1 cellular context compared by ENCODE assay signal in genomic region chr14:103385153-103385993, GRCh38.
TF ChIP-seq lines count a peak whose summit lies in the region.

Gene MARK3, plus strand, starts transcription at chr14:103385415. Its CDS starts 615 bp downstream, at chr14:103386030.

TF ChIP-seq in HepG2, 621 proteins besides CTCF, POLR2A, EP300 and RAD21 (continued from another document and continues in another):
- TF ChIP-seq FOXP4 (CRISPR knock-in tag; IDR thresholded peaks at IDR 0.05) (peak; percentile 26; the same call in 1 of the 2 replicates), ZBTB20 (CRISPR knock-in tag; IDR thresholded peaks at IDR 0.05; ENCODE audit: borderline replicate concordance, low read depth) (no peak), ELF4 (CRISPR knock-in tag; IDR thresholded peaks at IDR 0.05; ENCODE audit: borderline replicate concordance) (no peak), NKX3-1 (CRISPR knock-in tag; IDR thresholded peaks at IDR 0.05) (no peak), CENPX (CRISPR knock-in tag; IDR thresholded peaks at IDR 0.05) (no peak), PBX2 (CRISPR knock-in tag; IDR thresholded peaks at IDR 0.05) (no peak), DRAP1 (CRISPR knock-in tag; IDR thresholded peaks at IDR 0.05) (peak; percentile 55), ZNF264 (CRISPR knock-in tag; IDR thresholded peaks at IDR 0.05) (no peak), ZNF33A (CRISPR knock-in tag; IDR thresholded peaks at IDR 0.05; ENCODE audit: borderline replicate concordance) (no peak), ZNF737 (CRISPR knock-in tag; IDR thresholded peaks at IDR 0.05; ENCODE audit: borderline replicate concordance) (no peak), DNMT3B (CRISPR knock-in tag; conservative IDR thresholded peaks at IDR 0.05) (no peak), IKZF1 (IDR thresholded peaks at IDR 0.05) (no peak), PBX3 (CRISPR knock-in tag; IDR thresholded peaks at IDR 0.05; ENCODE audit: borderline replicate concordance) (no peak), EHMT2 (IDR thresholded peaks at IDR 0.05; ENCODE audit: borderline replicate concordance, low read depth, low read length) (no peak), ZSCAN12 (CRISPR knock-in tag; IDR thresholded peaks at IDR 0.05) (no peak; the same call in 1 of the 2 replicates), FLYWCH1 (CRISPR knock-in tag; IDR thresholded peaks at IDR 0.05) (no peak), ZNF253 (CRISPR knock-in tag; IDR thresholded peaks at IDR 0.05; ENCODE audit: borderline replicate concordance) (no peak), JUNB (CRISPR knock-in tag; IDR thresholded peaks at IDR 0.05; ENCODE audit: borderline replicate concordance) (no peak), ZSCAN9 (CRISPR knock-in tag; IDR thresholded peaks at IDR 0.05; ENCODE audit: borderline replicate concordance) (no peak), ZNF383 (CRISPR knock-in tag; IDR thresholded peaks at IDR 0.05; ENCODE audit: borderline replicate concordance) (no peak), POLR2AphosphoS2 (IDR thresholded peaks at IDR 0.05; ENCODE audit: low read depth, low read length) (no peak), ZNF550 (CRISPR knock-in tag; IDR thresholded peaks at IDR 0.05; ENCODE audit: borderline replicate concordance) (no peak), CHD2 (IDR thresholded peaks at IDR 0.05; ENCODE audit: low read depth, low read length) (no peak), ZIK1 (CRISPR knock-in tag; IDR thresholded peaks at IDR 0.05; ENCODE audit: borderline replicate concordance, low read depth) (peak; percentile 70; the same call in 1 of the 2 replicates), ZNF512B (CRISPR knock-in tag; IDR thresholded peaks at IDR 0.05; ENCODE audit: borderline replicate concordance) (no peak), HINFP (CRISPR knock-in tag; IDR thresholded peaks at IDR 0.05; ENCODE audit: low read depth) (no peak), RFX5 (IDR thresholded peaks at IDR 0.05; ENCODE audit: low read depth, low read length) (peak; percentile 98), MIER3 (CRISPR knock-in tag; IDR thresholded peaks at IDR 0.05; ENCODE audit: borderline replicate concordance) (peak; percentile 32; the same call in 1 of the 2 replicates), ETS1 (CRISPR knock-in tag; IDR thresholded peaks at IDR 0.05) (no peak), ZNF468 (CRISPR knock-in tag; IDR thresholded peaks at IDR 0.05) (no peak), HMGA1 (CRISPR knock-in tag; conservative IDR thresholded peaks at IDR 0.05) (no peak), KAT7 (CRISPR knock-in tag; IDR thresholded peaks at IDR 0.05; ENCODE audit: borderline replicate concordance) (peak; percentile 49; the same call in 1 of the 2 replicates), ZNF646 (CRISPR knock-in tag; IDR thresholded peaks at IDR 0.05) (no peak), ZNF674 (CRISPR knock-in tag; IDR thresholded peaks at IDR 0.05; ENCODE audit: low read depth) (no peak), CREB3 (CRISPR knock-in tag; IDR thresholded peaks at IDR 0.05) (no peak), NR0B2 (CRISPR knock-in tag; IDR thresholded peaks at IDR 0.05) (peak; percentile 61), ZNF570 (CRISPR knock-in tag; IDR thresholded peaks at IDR 0.05; ENCODE audit: borderline replicate concordance) (no peak), ZNF235 (CRISPR knock-in tag; IDR thresholded peaks at IDR 0.05; ENCODE audit: borderline replicate concordance) (no peak), YY1 (IDR thresholded peaks at IDR 0.05; ENCODE audit: insufficient read depth, insufficient replicate concordance, low read depth, low read length) (peak; percentile 98), KLF13 (CRISPR knock-in tag; IDR thresholded peaks at IDR 0.05) (no peak), ZSCAN21 (CRISPR knock-in tag; IDR thresholded peaks at IDR 0.05; ENCODE audit: borderline replicate concordance) (no peak; the same call in 1 of the 2 replicates), HCFC1 (IDR thresholded peaks at IDR 0.05; ENCODE audit: low read depth, low read length) (no peak), AGO1 (IDR thresholded peaks at IDR 0.05; ENCODE audit: low read depth, low read length, poor library complexity, severe bottlenecking) (no peak), ZNF781 (CRISPR knock-in tag; IDR thresholded peaks at IDR 0.05; ENCODE audit: borderline replicate concordance, not compliant biosample characterization) (no peak), ATF7 (IDR thresholded peaks at IDR 0.05) (no peak), ATF7 (CRISPR knock-in tag; IDR thresholded peaks at IDR 0.05) (no peak), ZNF501 (CRISPR knock-in tag; IDR thresholded peaks at IDR 0.05) (peak; percentile 49; the same call in 1 of the 2 replicates), ZBTB7A (CRISPR knock-in tag; IDR thresholded peaks at IDR 0.05) (no peak), ZNF761 (CRISPR knock-in tag; conservative IDR thresholded peaks at IDR 0.05) (no peak)
